8 cellular contexts compared by ENCODE assay signal in genomic region chr17:1147664-1148063, GRCh38. TPM values are rescaled to one million over a fixed set of nuclear protein-coding genes. Genes with fewer than 3 reads are reported as not detected.
A peak's percentile ranks its signal among the peaks of the same experiment; 100 is the strongest.
DNase-seq lines count a peak whose midpoint lies in the region; ATAC-seq and TF ChIP-seq lines count a peak whose summit lies in the region.

No MANE protein-coding gene starts in this region.

- no peaks in the 10 kb centered on the region for H3K79me2 ChIP-seq in smooth muscle cell (ENCODE audit: low read depth)

- no peak overlapping the region for H3K9ac ChIP-seq in smooth muscle cell (ENCODE audit: low read depth)

- H3K9me3 ChIP-seq in right atrium auricular region = no peaks in the 10 kb centered on the region
- no peaks in the 10 kb centered on the region for H3K9me3 ChIP-seq in smooth muscle cell (replicated peaks; ENCODE audit: low read depth)

- H3K4me1 ChIP-seq in right atrium auricular region = no peaks in the 10 kb centered on the region
- H3K4me1 ChIP-seq in smooth muscle cell (ENCODE audit: low read depth) = peaks cover 7% of the 10 kb centered on the region

- peak; percentile 36 for ATAC-seq in Right ventricle myocardium inferior
- ATAC-seq in stimulated activated memory B cell treated with anti-CD40 and anti-IgM and Interleukin-4, amounts not matched to agents 10 μg/mL and 1 μg/mL and 100 μg/mL, for 72 hours = no peak
- no peak for ATAC-seq in effector memory CD8-positive, alpha-beta T cell (replicated peaks)

- H4K20me1 ChIP-seq in smooth muscle cell (ENCODE audit: low read depth) = peaks cover 35% of the 10 kb centered on the region

- no peak overlapping the region for H3K4me3 Mint-ChIP-seq in stimulated activated memory B cell treated with anti-CD40 and anti-IgM and Interleukin-4, amounts not matched to agents 10 μg/mL and 1 μg/mL and 100 μg/mL, for 72 hours
- H3K4me3 Mint-ChIP-seq in effector memory CD8-positive, alpha-beta T cell = no peak overlapping the region

- no peak overlapping the region for H3K4me2 ChIP-seq in smooth muscle cell

- peaks cover 16% of the 10 kb centered on the region for H3K4me1 Mint-ChIP-seq in stimulated activated memory B cell treated with anti-CD40 and anti-IgM and Interleukin-4, amounts not matched to agents 10 μg/mL and 1 μg/mL and 100 μg/mL, for 72 hours
- H3K4me1 Mint-ChIP-seq in effector memory CD8-positive, alpha-beta T cell (ENCODE audit: low read depth in 2 of 2) = peaks cover 2 to 9% of the 10 kb centered on the region in 2 donors

- WGBS in smooth muscle cell (ENCODE audit: low lambda C conversion rate) = 50% methylated on average over 8 of the region's 8 CpGs

- H3K27me3 ChIP-seq in right atrium auricular region (no peaks in the 10 kb centered on the region), smooth muscle cell (ENCODE audit: low read depth) (no peaks in the 10 kb centered on the region)

- TF ChIP-seq CTCF in right atrium auricular region (IDR thresholded peaks at IDR 0.05) (peak in 1 of 2 donors; percentile 66), fibroblast of the aortic adventitia (IDR thresholded peaks at IDR 0.05; ENCODE audit: insufficient read depth, low read length) (peak; percentile 75), smooth muscle cell (IDR thresholded peaks at IDR 0.05; ENCODE audit: borderline replicate concordance, insufficient read depth, poor library complexity, severe bottlenecking) (peak; percentile 31)

- H3K36me3 ChIP-seq in right atrium auricular region (no peaks in the 10 kb centered on the region), smooth muscle cell (ENCODE audit: low read depth) (no peaks in the 10 kb centered on the region)

- H3K27me3 Mint-ChIP-seq in stimulated activated memory B cell treated with anti-CD40 and anti-IgM and Interleukin-4, amounts not matched to agents 10 μg/mL and 1 μg/mL and 100 μg/mL, for 72 hours = no peaks in the 10 kb centered on the region
- H3K27me3 Mint-ChIP-seq in effector memory CD8-positive, alpha-beta T cell = no peaks in the 10 kb centered on the region

- H2AFZ ChIP-seq in smooth muscle cell (ENCODE audit: low read depth) = no peak overlapping the region

- no peak overlapping the region for H3K27ac Mint-ChIP-seq in stimulated activated memory B cell treated with anti-CD40 and anti-IgM and Interleukin-4, amounts not matched to agents 10 μg/mL and 1 μg/mL and 100 μg/mL, for 72 hours
- peak overlapping the region in 1 of 2 donors; percentile 75 for H3K27ac Mint-ChIP-seq in effector memory CD8-positive, alpha-beta T cell

- H3K27ac ChIP-seq in right atrium auricular region = no peak overlapping the region
- H3K27ac ChIP-seq in smooth muscle cell (ENCODE audit: low read depth) = no peak overlapping the region

- no peaks in the 10 kb centered on the region for H3F3A ChIP-seq in smooth muscle cell (ENCODE audit: low read depth)

- intact Hi-C loops in Right ventricle myocardium inferior (cut with DNase I) = loop anchor here (1.0 kb wide), 1 partner anchor 24 kb away; no protein-coding TSS in a partner anchor

- H3K36me3 Mint-ChIP-seq in stimulated activated memory B cell treated with anti-CD40 and anti-IgM and Interleukin-4, amounts not matched to agents 10 μg/mL and 1 μg/mL and 100 μg/mL, for 72 hours = peaks cover 15% of the 10 kb centered on the region
- peaks cover 6% of the 10 kb centered on the region for H3K36me3 Mint-ChIP-seq in effector memory CD8-positive, alpha-beta T cell (ENCODE audit: insufficient read depth)

- no peak for DNase-seq in Right ventricle myocardium inferior (ENCODE audit: missing footprints)
- no peak for DNase-seq in right atrium auricular region (ENCODE audit: low spot score)
- DNase-seq in RPMI7951 (ENCODE audit: low read depth) = peak; percentile 31
- DNase-seq in fibroblast of the aortic adventitia (ENCODE audit: low read depth) = peak; percentile 67
- no peak for DNase-seq in smooth muscle cell (lab: John Stamatoyannopoulos, UW; ENCODE audit: unreplicated experiment)
- DNase-seq in activated CD4-positive, alpha-beta T cell treated with anti-CD3 and anti-CD28 coated beads, Interleukin-2, amount 50 U/mL, for 48 hours = no peak
- no peak for DNase-seq in effector memory CD8-positive, alpha-beta T cell

- H3K4me3 ChIP-seq in right atrium auricular region (no peak overlapping the region), fibroblast of the aortic adventitia (ENCODE audit: low read depth, low read length) (no peak overlapping the region), smooth muscle cell (no peak overlapping the region)

- H3K9me3 Mint-ChIP-seq in stimulated activated memory B cell treated with anti-CD40 and anti-IgM and Interleukin-4, amounts not matched to agents 10 μg/mL and 1 μg/mL and 100 μg/mL, for 72 hours = peaks cover 4% of the 10 kb centered on the region
- H3K9me3 Mint-ChIP-seq in effector memory CD8-positive, alpha-beta T cell = no peaks in the 10 kb centered on the region

RNA-seq across cellular contexts. Expression of gene ABR, which starts 32.1 kb away (rescaled TPM):
- 147 TPM for total RNA-seq in Right ventricle myocardium inferior
- 100 to 1,000 TPM in 1 of 2 donors, 10 to 100 TPM in 1; 94.9 to 116 TPM for total RNA-seq in right atrium auricular region
- total RNA-seq in RPMI7951 (2014; rRNA removed; shearing (Covaris generic)) = 42.2 and 45.9 TPM in 2 replicates
- total RNA-seq in fibroblast of the aortic adventitia (ENCODE audit: low replicate concordance) = 76.8 and 83.1 TPM in 2 replicates
- total RNA-seq in smooth muscle cell = 26.5 and 29.1 TPM in 2 replicates
- polyA plus RNA-seq in smooth muscle cell = 16.1 and 23.3 TPM in 2 replicates

Comparison
In these comparisons a context has a peak if more than half of its experiments do, and no peak if none do; other contexts are left out.
1. DNase-seq: peak in RPMI7951 (single experiment) and fibroblast of the aortic adventitia (single experiment); none in Right ventricle myocardium inferior (single experiment), right atrium auricular region (single experiment), smooth muscle cell (single experiment), activated CD4-positive, alpha-beta T cell treated with anti-CD3 and anti-CD28 coated beads, Interleukin-2, amount 50 U/mL, for 48 hours (0 of 2) and effector memory CD8-positive, alpha-beta T cell (0 of 3).